Comparison of ENCODE assay signal across 1 cellular context in the genomic region with DNA sequence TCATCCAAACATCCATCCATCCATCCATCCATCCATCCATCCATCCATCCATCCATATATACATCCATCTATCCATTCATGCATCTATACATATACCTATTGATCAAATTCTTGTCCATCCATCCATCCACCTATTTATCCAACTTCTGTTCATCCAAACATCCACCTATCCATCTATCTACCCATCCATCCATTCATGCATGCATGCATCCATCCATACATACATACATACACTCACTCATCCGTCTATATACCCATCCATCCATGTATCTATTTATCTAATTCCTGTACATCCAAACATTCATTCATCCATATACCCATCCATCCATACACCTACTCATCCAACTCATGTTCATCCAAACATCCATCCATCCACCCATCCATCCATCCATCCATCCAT.
TF ChIP-seq lines count a peak whose summit lies in the region.

No MANE protein-coding gene starts in this region.

TF ChIP-seq in H1, 55 proteins besides CTCF, POLR2A, EP300 and RAD21 (continued from another document):
- TF ChIP-seq KDM1A (IDR thresholded peaks at IDR 0.05; ENCODE audit: borderline replicate concordance, low read length) = no peak
- no peak for TF ChIP-seq JUN (IDR thresholded peaks at IDR 0.05; ENCODE audit: low read depth, low read length)
- no peak for TF ChIP-seq SP4 (IDR thresholded peaks at IDR 0.05; ENCODE audit: low read length)
- no peak for TF ChIP-seq ZNF274 (IDR thresholded peaks at IDR 0.05; ENCODE audit: borderline replicate concordance, extremely low read depth, low read length)
- no peak for TF ChIP-seq CBX8 (IDR thresholded peaks at IDR 0.05; ENCODE audit: borderline replicate concordance, low read depth, low read length)
- TF ChIP-seq TBP (IDR thresholded peaks at IDR 0.05; ENCODE audit: low read depth, low read length) = no peak
- no peak for TF ChIP-seq POU5F1 (IDR thresholded peaks at IDR 0.05; ENCODE audit: low read depth, low read length)
- TF ChIP-seq MAFK (IDR thresholded peaks at IDR 0.05; ENCODE audit: low read depth, low read length) = no peak
- no peak for TF ChIP-seq CHD2 (IDR thresholded peaks at IDR 0.05; ENCODE audit: low read length)
- no peak for TF ChIP-seq TEAD4 (IDR thresholded peaks at IDR 0.05; ENCODE audit: low read depth, low read length)
- TF ChIP-seq TCF12 (IDR thresholded peaks at IDR 0.05; ENCODE audit: low read depth, low read length) = no peak
- TF ChIP-seq, protein P1, sequence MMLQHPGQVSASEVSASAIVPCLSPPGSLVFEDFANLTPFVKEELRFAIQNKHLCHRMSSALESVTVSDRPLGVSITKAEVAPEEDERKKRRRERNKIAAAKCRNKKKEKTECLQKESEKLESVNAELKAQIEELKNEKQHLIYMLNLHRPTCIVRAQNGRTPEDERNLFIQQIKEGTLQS (IDR thresholded peaks at IDR 0.05; ENCODE audit: insufficient read depth, low read depth, low read length) = no peak
- no peak for TF ChIP-seq BRCA1 (IDR thresholded peaks at IDR 0.05; ENCODE audit: low read depth, low read length)
- TF ChIP-seq CHD1 (IDR thresholded peaks at IDR 0.05; ENCODE audit: low read depth, low read length) = no peak
- TF ChIP-seq, protein P2, sequence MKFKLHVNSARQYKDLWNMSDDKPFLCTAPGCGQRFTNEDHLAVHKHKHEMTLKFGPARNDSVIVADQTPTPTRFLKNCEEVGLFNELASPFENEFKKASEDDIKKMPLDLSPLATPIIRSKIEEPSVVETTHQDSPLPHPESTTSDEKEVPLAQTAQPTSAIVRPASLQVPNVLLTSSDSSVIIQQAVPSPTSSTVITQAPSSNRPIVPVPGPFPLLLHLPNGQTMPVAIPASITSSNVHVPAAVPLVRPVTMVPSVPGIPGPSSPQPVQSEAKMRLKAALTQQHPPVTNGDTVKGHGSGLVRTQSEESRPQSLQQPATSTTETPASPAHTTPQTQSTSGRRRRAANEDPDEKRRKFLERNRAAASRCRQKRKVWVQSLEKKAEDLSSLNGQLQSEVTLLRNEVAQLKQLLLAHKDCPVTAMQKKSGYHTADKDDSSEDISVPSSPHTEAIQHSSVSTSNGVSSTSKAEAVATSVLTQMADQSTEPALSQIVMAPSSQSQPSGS (IDR thresholded peaks at IDR 0.05; ENCODE audit: low read length) = no peak
